22 cellular contexts compared by ENCODE assay signal in the genomic region with DNA sequence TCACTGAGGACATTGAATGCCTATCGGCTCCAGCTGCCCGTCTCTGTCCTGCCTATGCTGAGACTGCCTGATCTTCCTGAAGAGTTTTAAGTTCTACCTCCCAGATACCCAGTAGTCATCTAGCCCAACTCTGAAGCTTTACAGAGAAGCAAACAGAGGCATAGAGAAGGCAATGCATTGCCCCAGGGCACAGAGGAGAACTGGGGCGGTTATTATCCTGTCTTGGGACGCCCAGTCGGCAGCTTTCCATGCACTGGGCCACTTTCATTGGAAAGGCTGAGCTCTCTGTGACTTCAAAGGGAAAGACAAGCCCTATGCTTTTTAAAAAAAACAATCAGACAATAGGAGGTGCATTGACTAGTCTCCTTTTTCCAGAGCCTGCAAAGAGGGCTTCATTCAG.
DNase-seq lines count a peak whose midpoint lies in the region; ATAC-seq and TF ChIP-seq lines count a peak whose summit lies in the region.
"Had no signal": no experiment of that assay in that cellular context is flagged by ENCODE, and none has a peak within 500 bp of the region (broad histone marks: within the 10 kb centered on the region; RNA-seq: fewer than 3 reads in every experiment).

No MANE protein-coding gene starts in this region.

- no peak overlapping the region for H3K27ac ChIP-seq in neural progenitor cell
- H3K27ac ChIP-seq: 22Rv1, BLaER1, C4-2B, GM23248 had no signal

- H3K9me3 Mint-ChIP-seq in activated T-helper 17 cell treated with anti-CD3 and anti-CD28 coated beads, Interleukin-2, amount 50 U/mL, for 72 hours: no peaks in the 10 kb centered on the region
- H3K9me3 Mint-ChIP-seq in glutamatergic neuron (ENCODE audit: unreplicated experiment) (peaks cover 2% of the 10 kb centered on the region), neural progenitor cell (no peaks in the 10 kb centered on the region), endothelial cell (ENCODE audit: unreplicated experiment) (no peaks in the 10 kb centered on the region)
- H3K9me3 Mint-ChIP-seq: CD4-positive, CD25-positive, alpha-beta regulatory T cell; CD8-positive, alpha-beta T cell had no signal

- DNase-seq in COLO829 (ENCODE audit: low spot score) (peak; percentile 24), glutamatergic neuron (no peak), neural progenitor cell (ENCODE audit: low spot score) (no peak), endothelial cell (ENCODE audit: low spot score) (no peak), GM10248 (ENCODE audit: extremely low spot score) (no peak)
- DNase-seq: Calu3; CD4-positive, CD25-positive, alpha-beta regulatory T cell; CD8-positive, alpha-beta T cell; COR-L47; DMS53; DND-41; GDM1; GM23248; H7; HCEC 1CT had no signal

- no peaks in the 10 kb centered on the region for H3K27me3 ChIP-seq in neural progenitor cell
- H3K27me3 ChIP-seq: BLaER1 had no signal

- H4K20me1 ChIP-seq in neural progenitor cell (ENCODE audit: low read depth): no peaks in the 10 kb centered on the region
- H4K20me1 ChIP-seq: BLaER1 had no signal

- CTCF ChIA-PET in GM10248 (lab: Yijun Ruan, JAX): interaction anchor here (1.1 to 1.9 kb wide), 3 partner anchors 17 to 45 kb away, joined by 3 to 5 read pairs (median 3); no protein-coding TSS in a partner anchor

- H3K4me2 ChIP-seq in neural progenitor cell: peak overlapping the region; percentile 6

- H3K4me1 ChIP-seq in neural progenitor cell: peaks cover 5% of the 10 kb centered on the region

- peak overlapping the region; percentile 33 for H3K27ac Mint-ChIP-seq in activated T-helper 17 cell treated with anti-CD3 and anti-CD28 coated beads, Interleukin-2, amount 50 U/mL, for 72 hours
- H3K27ac Mint-ChIP-seq in glutamatergic neuron (ENCODE audit: unreplicated experiment) (peak overlapping the region; percentile 6), neural progenitor cell (peak overlapping the region; percentile 37), endothelial cell (ENCODE audit: unreplicated experiment) (no peak overlapping the region)
- H3K27ac Mint-ChIP-seq: B cell; CD4-positive, CD25-positive, alpha-beta regulatory T cell; CD8-positive, alpha-beta T cell had no signal

- peaks cover 21% of the 10 kb centered on the region for H3K27me3 Mint-ChIP-seq in activated T-helper 17 cell treated with anti-CD3 and anti-CD28 coated beads, Interleukin-2, amount 50 U/mL, for 72 hours
- H3K27me3 Mint-ChIP-seq in glutamatergic neuron (ENCODE audit: unreplicated experiment) (no peaks in the 10 kb centered on the region), neural progenitor cell (ENCODE audit: insufficient read depth, low read depth) (peaks cover 17% of the 10 kb centered on the region), endothelial cell (ENCODE audit: unreplicated experiment) (no peaks in the 10 kb centered on the region)

- no peak overlapping the region for H3K4me3 Mint-ChIP-seq in activated T-helper 17 cell treated with anti-CD3 and anti-CD28 coated beads, Interleukin-2, amount 50 U/mL, for 72 hours
- no peak overlapping the region for H3K4me3 Mint-ChIP-seq in glutamatergic neuron (ENCODE audit: unreplicated experiment)
- H3K4me3 Mint-ChIP-seq in neural progenitor cell: no peak overlapping the region
- no peak overlapping the region for H3K4me3 Mint-ChIP-seq in endothelial cell (ENCODE audit: unreplicated experiment)
- H3K4me3 Mint-ChIP-seq: B cell; CD4-positive, CD25-positive, alpha-beta regulatory T cell; CD8-positive, alpha-beta T cell had no signal

- H3K9ac ChIP-seq in neural progenitor cell: no peak overlapping the region
- H3K9ac ChIP-seq: BLaER1, GM23248 had no signal

- no peak overlapping the region for H2AFZ ChIP-seq in neural progenitor cell (replicated peaks)

- POLR2A ChIA-PET in GM10248 (lab: Yijun Ruan, JAX): no interaction called here

- no peak for ATAC-seq in activated T-helper 17 cell treated with anti-CD3 and anti-CD28 coated beads, Interleukin-2, amount 50 U/mL, for 72 hours (replicated peaks)
- no peak for ATAC-seq in GM21737 (IDR thresholded peaks at IDR 0.05; ENCODE audit: unreplicated experiment)
- no peak for ATAC-seq in GM19452 (IDR thresholded peaks at IDR 0.05; ENCODE audit: unreplicated experiment)
- ATAC-seq: CD8-positive, alpha-beta T cell had no signal

- no peaks in the 10 kb centered on the region for H3K36me3 ChIP-seq in neural progenitor cell
- H3K36me3 ChIP-seq: BLaER1 had no signal

- no peaks in the 10 kb centered on the region for H3K9me3 ChIP-seq in neural progenitor cell (ENCODE audit: low read depth)
- H3K9me3 ChIP-seq: BLaER1 had no signal

- no peaks in the 10 kb centered on the region for H3K36me3 Mint-ChIP-seq in activated T-helper 17 cell treated with anti-CD3 and anti-CD28 coated beads, Interleukin-2, amount 50 U/mL, for 72 hours (ENCODE audit: low read depth)
- H3K36me3 Mint-ChIP-seq in glutamatergic neuron (ENCODE audit: unreplicated experiment) (no peaks in the 10 kb centered on the region), neural progenitor cell (no peaks in the 10 kb centered on the region), endothelial cell (ENCODE audit: low read depth, unreplicated experiment) (no peaks in the 10 kb centered on the region)
- H3K36me3 Mint-ChIP-seq: CD4-positive, CD25-positive, alpha-beta regulatory T cell; CD8-positive, alpha-beta T cell had no signal

- no peaks in the 10 kb centered on the region for H3K4me1 Mint-ChIP-seq in activated T-helper 17 cell treated with anti-CD3 and anti-CD28 coated beads, Interleukin-2, amount 50 U/mL, for 72 hours
- H3K4me1 Mint-ChIP-seq in glutamatergic neuron (ENCODE audit: low read depth, unreplicated experiment) (peaks cover 15% of the 10 kb centered on the region), neural progenitor cell (peaks cover 31% of the 10 kb centered on the region), endothelial cell (ENCODE audit: unreplicated experiment) (no peaks in the 10 kb centered on the region)

- no peaks in the 10 kb centered on the region for H3K79me2 ChIP-seq in neural progenitor cell (ENCODE audit: low read depth)

- no peak for TF ChIP-seq CTCF in glutamatergic neuron (IDR thresholded peaks at IDR 0.05; ENCODE audit: partially characterized antibody, unreplicated experiment)
- TF ChIP-seq CTCF in neural progenitor cell (IDR thresholded peaks at IDR 0.05): no peak
- no peak for TF ChIP-seq CTCF in endothelial cell (IDR thresholded peaks at IDR 0.05; ENCODE audit: unreplicated experiment)
- no peak for TF ChIP-seq CTCF in GM10248 (IDR thresholded peaks at IDR 0.05; ENCODE audit: control extremely low read depth, extremely low read depth, low read depth, missing control alignments)

- H3F3A ChIP-seq in neural progenitor cell (ENCODE audit: low read depth): no peaks in the 10 kb centered on the region

- H3K4me3 ChIP-seq in neural progenitor cell: no peak overlapping the region
- H3K4me3 ChIP-seq: BLaER1, GM23248 had no signal
